In genomic region chr20:46101957-46102356, GRCh38 we compare ENCODE assay signal across 28 cellular contexts.
"Had no signal": no experiment of that assay in that cellular context is flagged by ENCODE, and none has a peak within 500 bp of the region (broad histone marks: within the 10 kb centered on the region; RNA-seq: fewer than 3 reads in every experiment).

No MANE protein-coding gene starts in this region.

- H2AFZ ChIP-seq: hepatocyte had no signal

- FAIRE-seq: endometrium, endothelial cell of umbilical vein, frontal cortex had no signal

- H3K4me3 ChIP-seq: colonic mucosa, coronary artery, dorsolateral prefrontal cortex, esophagus muscularis mucosa, esophagus squamous epithelium, gastrocnemius medialis, gastroesophageal sphincter, heart left ventricle, heart right ventricle, hepatocyte had no signal

- ATAC-seq: effector memory CD8-positive, alpha-beta T cell; esophagus mucosa; foreskin keratinocyte; gastrocnemius medialis; gastroesophageal sphincter; heart left ventricle; heart right ventricle had no signal

- H3K79me2 ChIP-seq: hepatocyte had no signal

- H3K4me2 ChIP-seq: hepatocyte had no signal

- DNase-seq: colonic mucosa; cortex of kidney; dermis blood vessel endothelial cell; dorsolateral prefrontal cortex; effector CD4-positive, alpha-beta T cell; effector CD8-positive, alpha-beta T cell; effector memory CD4-positive, alpha-beta T cell; effector memory CD8-positive, alpha-beta T cell; endodermal cell; erythroblast; esophagus squamous epithelium; foreskin fibroblast; foreskin keratinocyte; foreskin melanocyte; gastrocnemius medialis; glutamatergic neuron; head of caudate nucleus; heart left ventricle; heart right ventricle had no signal

- H3K4me1 ChIP-seq: colonic mucosa, foreskin keratinocyte, gastrocnemius medialis, gastroesophageal sphincter had no signal

- H3K36me3 ChIP-seq: colonic mucosa, esophagus muscularis mucosa, esophagus squamous epithelium, gastrocnemius medialis, gastroesophageal sphincter, heart left ventricle, heart right ventricle had no signal

- H3K9me3 ChIP-seq: colonic mucosa, esophagus muscularis mucosa, esophagus squamous epithelium, gastrocnemius medialis, heart left ventricle, heart right ventricle had no signal

- H3K27ac ChIP-seq: colonic mucosa, coronary artery, dorsolateral prefrontal cortex, epithelial cell of prostate, esophagus muscularis mucosa, esophagus squamous epithelium, foreskin keratinocyte, gastrocnemius medialis, gastroesophageal sphincter, heart left ventricle, heart right ventricle, hepatocyte had no signal
